13 cellular contexts compared by ENCODE assay signal in the genomic region with DNA sequence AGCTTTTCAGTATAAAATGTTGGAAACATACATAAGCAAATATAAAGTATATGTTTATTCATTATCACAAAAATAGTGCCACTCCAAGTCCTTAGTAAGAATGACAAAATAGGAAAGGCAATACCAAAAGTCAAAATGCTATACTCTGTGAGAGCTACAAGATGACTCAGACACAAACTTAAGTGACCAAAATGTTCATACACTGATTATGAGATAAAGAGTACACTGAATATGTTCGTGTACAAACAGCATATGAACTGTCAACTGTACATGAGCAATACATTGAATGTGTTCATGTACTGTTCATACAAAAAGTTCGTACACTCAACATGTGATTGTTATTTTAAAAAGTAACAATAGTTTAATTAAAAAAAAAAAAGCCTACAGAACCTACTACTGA.
DNase-seq lines count a peak whose midpoint lies in the region; ATAC-seq, FAIRE-seq and TF ChIP-seq lines count a peak whose summit lies in the region.
"Had no signal": no experiment of that assay in that cellular context is flagged by ENCODE, and none has a peak within 500 bp of the region (broad histone marks: within the 10 kb centered on the region; RNA-seq: fewer than 3 reads in every experiment).

No MANE protein-coding gene starts in this region.

- H3K27ac ChIP-seq in K562 (ENCODE audit: extremely low read depth, low read depth, low read length): peak overlapping the region; percentile 16; the same call in 2 of the 3 replicates
- H3K27ac ChIP-seq: BLaER1 had no signal

- TF ChIP-seq POLR2A in K562 (conservative IDR thresholded peaks at IDR 0.05) (no peak), GM18505 (IDR thresholded peaks at IDR 0.05; ENCODE audit: borderline replicate concordance, extremely low read depth, insufficient read depth, insufficient read length) (no peak)

- no peaks in the 10 kb centered on the region for H3K79me2 ChIP-seq in K562 (ENCODE audit: control insufficient read depth, insufficient read depth, low read length)

- H4K20me1 ChIP-seq in K562 (replicated peaks; ENCODE audit: control insufficient read depth, insufficient read depth, low read length): no peaks in the 10 kb centered on the region
- H4K20me1 ChIP-seq: BLaER1 had no signal

- H3K4me1 ChIP-seq in K562 (replicated peaks in 1 of 2; ENCODE audit: control insufficient read depth in 2 of 2, insufficient read depth in 2 of 2, low read length in 2 of 2): no peaks in the 10 kb centered on the region; a peak in 1 of 5 replicates
- H3K4me1 ChIP-seq: BLaER1, Caco-2 had no signal

- H3K27ac Mint-ChIP-seq in activated CD8-positive, alpha-beta memory T cell treated with anti-CD3 and anti-CD28 coated beads, Interleukin-2, amount 10 ng/mL, durations not matched to agents 7 days and 5 days: no peak overlapping the region
- no peak overlapping the region for H3K27ac Mint-ChIP-seq in HFFc6

- POLR2A ChIA-PET in K562 (lab: Yijun Ruan, JAX): interaction anchor here (1.1 kb wide), 1 partner anchor 9 kb away, joined by 3 read pairs; no protein-coding TSS in a partner anchor

- H3K9me3 Mint-ChIP-seq in activated CD8-positive, alpha-beta memory T cell treated with anti-CD3 and anti-CD28 coated beads, Interleukin-2, amount 10 ng/mL, durations not matched to agents 7 days and 5 days (ENCODE audit: low read depth): peaks cover 2% of the 10 kb centered on the region
- H3K9me3 Mint-ChIP-seq in HFFc6: peaks cover 5% of the 10 kb centered on the region
- H3K9me3 Mint-ChIP-seq: CD8-positive, alpha-beta memory T cell had no signal

- CTCF ChIA-PET in activated CD8-positive, alpha-beta memory T cell treated with anti-CD3 and anti-CD28 coated beads, Interleukin-2, amount 10 ng/mL, durations not matched to agents 7 days and 5 days (lab: Charles Lee): no interaction called here
- CTCF ChIA-PET in K562 (lab: Yijun Ruan, JAX; ENCODE audit: low intra/inter-chr PET ratio): no interaction called here

- no peaks in the 10 kb centered on the region for H3K9me3 ChIP-seq in K562 (replicated peaks; ENCODE audit: control insufficient read depth, insufficient read depth, low read depth, low read length)
- H3K9me3 ChIP-seq: BLaER1 had no signal

- TF ChIP-seq CTCF in K562 (IDR thresholded peaks at IDR 0.05 in 2 of 3, conservative IDR thresholded peaks at IDR 0.05 in 1 of 3; ENCODE audit: insufficient read depth in 2 of 3, low read depth in 1 of 3, low read length in 3 of 3): no peak
- TF ChIP-seq CTCF in HFFc6 (IDR thresholded peaks at IDR 0.05): no peak

- H2AFZ ChIP-seq in K562 (ENCODE audit: low read depth, low read length): no peak overlapping the region

- in situ Hi-C loops in K562 (cut with MboI): no loop called here

- no peak overlapping the region for H3K4me2 ChIP-seq in K562 (ENCODE audit: insufficient read depth, low read length)
- H3K4me2 ChIP-seq: BLaER1 had no signal

- peaks cover 23% of the 10 kb centered on the region for H3K36me3 Mint-ChIP-seq in activated CD8-positive, alpha-beta memory T cell treated with anti-CD3 and anti-CD28 coated beads, Interleukin-2, amount 10 ng/mL, durations not matched to agents 7 days and 5 days
- H3K36me3 Mint-ChIP-seq in HFFc6 (ENCODE audit: low read depth): peaks cover 28% of the 10 kb centered on the region

- H3K9me1 ChIP-seq in K562 (ENCODE audit: control insufficient read depth, insufficient read depth, low read length): no peaks in the 10 kb centered on the region

- BruUV-seq in K562 (replicated peaks; lab: Mats Ljungman, UMichigan): no TSS peak

- no peak for TF ChIP-seq EP300 in K562 (IDR thresholded peaks at IDR 0.05; ENCODE audit: low read length)

- no peak overlapping the region for H3K9ac ChIP-seq in K562 (ENCODE audit: insufficient read depth in 1 of 2, low read depth in 2 of 2, low read length in 2 of 2)
- H3K9ac ChIP-seq: BLaER1 had no signal

- H3K36me3 ChIP-seq in K562 (ENCODE audit: control insufficient read depth, insufficient read depth, low read length): peaks cover 83% of the 10 kb centered on the region

- WGBS in K562 (ENCODE audit: insufficient coverage, low coverage, missing lambda C conversion rate): 40% methylated on average over 2 of the region's 2 CpGs

- FAIRE-seq in K562 (lab: Jason Lieb, UNC): no peak

- intact Hi-C loops in K562 (cut with micrococcal nuclease): no loop called here

- no peak overlapping the region for H3K4me3 Mint-ChIP-seq in activated CD8-positive, alpha-beta memory T cell treated with anti-CD3 and anti-CD28 coated beads, Interleukin-2, amount 10 ng/mL, durations not matched to agents 7 days and 5 days
- no peak overlapping the region for H3K4me3 Mint-ChIP-seq in HFFc6
- H3K4me3 Mint-ChIP-seq: CD8-positive, alpha-beta memory T cell had no signal

- no peaks in the 10 kb centered on the region for H3K27me3 ChIP-seq in K562 (ENCODE audit: control insufficient read depth in 2 of 2, insufficient read depth in 2 of 2, low read length in 2 of 2)
- H3K27me3 ChIP-seq: BLaER1 had no signal

- no peak overlapping the region for H3K4me3 ChIP-seq in K562
- H3K4me3 ChIP-seq: BLaER1 had no signal

- DNase-seq in activated CD8-positive, alpha-beta memory T cell treated with anti-CD3 and anti-CD28 coated beads, Interleukin-2, amount 10 ng/mL, durations not matched to agents 7 days and 5 days: no peak
- DNase-seq in activated CD8-positive, alpha-beta memory T cell treated with anti-CD3 and anti-CD28 coated beads, Interleukin-2, amount 50 U/mL, for 48 hours: no peak
- DNase-seq in LHCN-M2 (ENCODE audit: low read depth): peak; percentile 5
- peak in 2 of 4 experiments; percentile 21 to 30 for DNase-seq in K562 (ENCODE audit: extremely low read depth in 1 of 4, low spot score in 3 of 4)
- DNase-seq in HFFc6: no peak
- no peak for DNase-seq in activated T-cell treated with anti-CD3 and anti-CD28 coated beads for 4 hours
- DNase-seq: 8988T; AML-193; Caco-2; CD8-positive, alpha-beta memory T cell; DND-41 had no signal

- H3K4me1 Mint-ChIP-seq in activated CD8-positive, alpha-beta memory T cell treated with anti-CD3 and anti-CD28 coated beads, Interleukin-2, amount 10 ng/mL, durations not matched to agents 7 days and 5 days: no peaks in the 10 kb centered on the region
- peaks cover 31% of the 10 kb centered on the region for H3K4me1 Mint-ChIP-seq in HFFc6 (ENCODE audit: low read depth)
- H3K4me1 Mint-ChIP-seq: CD8-positive, alpha-beta memory T cell had no signal

- TF ChIP-seq RAD21 in K562 (CRISPR knock-in tag; conservative IDR thresholded peaks at IDR 0.05 in 1 of 2, IDR thresholded peaks at IDR 0.05 in 1 of 2): no peak

- H3K27me3 Mint-ChIP-seq in activated CD8-positive, alpha-beta memory T cell treated with anti-CD3 and anti-CD28 coated beads, Interleukin-2, amount 10 ng/mL, durations not matched to agents 7 days and 5 days: no peaks in the 10 kb centered on the region
- H3K27me3 Mint-ChIP-seq in HFFc6 (ENCODE audit: insufficient read depth): no peaks in the 10 kb centered on the region
- H3K27me3 Mint-ChIP-seq: CD8-positive, alpha-beta memory T cell had no signal

- peak; percentile 33 for ATAC-seq in activated CD8-positive, alpha-beta memory T cell treated with anti-CD3 and anti-CD28 coated beads, Interleukin-2, amount 10 ng/mL, durations not matched to agents 7 days and 5 days
- peak; percentile 80 for ATAC-seq in K562
- no peak for ATAC-seq in GM18505 (IDR thresholded peaks at IDR 0.05; ENCODE audit: unreplicated experiment)

TF ChIP-seq in K562, 482 proteins besides CTCF, POLR2A, EP300 and RAD21 (continues in another document):
- peak; percentile 57; the same call in 1 of the 2 replicates for TF ChIP-seq DPF2 (IDR thresholded peaks at IDR 0.05)
- peak; percentile 54; the same call in 1 of the 2 replicates for TF ChIP-seq SMARCA4 (IDR thresholded peaks at IDR 0.05)
- TF ChIP-seq JUND (IDR thresholded peaks at IDR 0.05; ENCODE audit: borderline replicate concordance, low read depth, low read length): peak; percentile 64; the same call in 1 of the 2 replicates
- peak; percentile 52; the same call in 1 of the 3 replicates for TF ChIP-seq JUND (tag; IDR thresholded peaks at IDR 0.05; ENCODE audit: borderline replicate concordance, low read depth, low read length)
- no peak for TF ChIP-seq ZNF133 (CRISPR knock-in tag; IDR thresholded peaks at IDR 0.05)
- TF ChIP-seq ARID1B (IDR thresholded peaks at IDR 0.05): 0 out of 2 replicates have a peak, but pooled peaks have one; percentile 37
- TF ChIP-seq SLC30A9 (CRISPR knock-in tag; IDR thresholded peaks at IDR 0.05): no peak
- TF ChIP-seq NFATC3 (IDR thresholded peaks at IDR 0.05): no peak
- TF ChIP-seq, protein P1, sequence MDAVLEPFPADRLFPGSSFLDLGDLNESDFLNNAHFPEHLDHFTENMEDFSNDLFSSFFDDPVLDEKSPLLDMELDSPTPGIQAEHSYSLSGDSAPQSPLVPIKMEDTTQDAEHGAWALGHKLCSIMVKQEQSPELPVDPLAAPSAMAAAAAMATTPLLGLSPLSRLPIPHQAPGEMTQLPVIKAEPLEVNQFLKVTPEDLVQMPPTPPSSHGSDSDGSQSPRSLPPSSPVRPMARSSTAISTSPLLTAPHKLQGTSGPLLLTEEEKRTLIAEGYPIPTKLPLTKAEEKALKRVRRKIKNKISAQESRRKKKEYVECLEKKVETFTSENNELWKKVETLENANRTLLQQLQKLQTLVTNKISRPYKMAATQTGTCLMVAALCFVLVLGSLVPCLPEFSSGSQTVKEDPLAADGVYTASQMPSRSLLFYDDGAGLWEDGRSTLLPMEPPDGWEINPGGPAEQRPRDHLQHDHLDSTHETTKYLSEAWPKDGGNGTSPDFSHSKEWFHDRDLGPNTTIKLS (IDR thresholded peaks at IDR 0.05; ENCODE audit: borderline replicate concordance, low read depth): no peak
